30 cellular contexts compared by ENCODE assay signal in genomic region chr14:41404121-41404520, GRCh38.
"Had no signal": no experiment of that assay in that cellular context is flagged by ENCODE, and none has a peak within 500 bp of the region (broad histone marks: within the 10 kb centered on the region; RNA-seq: fewer than 3 reads in every experiment).

No MANE protein-coding gene starts in this region.

- H3K9me3 ChIP-seq: body of pancreas, heart right ventricle, left ventricle myocardium inferior, suprapubic skin, tibial nerve had no signal

- H3K9ac ChIP-seq: neural progenitor cell had no signal

- H3K9me3 Mint-ChIP-seq: activated CD4-positive, alpha-beta memory T cell treated with anti-CD3 and anti-CD28 coated beads, Interleukin-2, amount 10 ng/mL, durations not matched to agents 7 days and 5 days; activated CD4-positive, alpha-beta T cell treated with anti-CD3 and anti-CD28 coated beads, Interleukin-2, amount 10 ng/mL, durations not matched to agents 7 days and 5 days; neural progenitor cell had no signal

- DNase-seq: activated CD4-positive, alpha-beta memory T cell treated with anti-CD3 and anti-CD28 coated beads, Interleukin-2, amount 10 ng/mL, durations not matched to agents 7 days and 5 days; activated CD4-positive, alpha-beta T cell treated with anti-CD3 and anti-CD28 coated beads for 1 hour; activated CD4-positive, alpha-beta T cell treated with anti-CD3 and anti-CD28 coated beads, Interleukin-2, amount 10 ng/mL, durations not matched to agents 7 days and 5 days; activated CD8-positive, alpha-beta memory T cell treated with anti-CD3 and anti-CD28 coated beads, Interleukin-2, amount 50 U/mL, for 48 hours; activated gamma-delta T cell treated with Interleukin-2 at 50 U/mL for 16 hours; activated naive CD4-positive, alpha-beta T cell treated with anti-CD3 and anti-CD28 coated beads, Interleukin-2, amount 50 U/mL, for 16 hours; activated T-cell treated with anti-CD3 and anti-CD28 coated beads, Interleukin-2, amount 50 U/mL, for 24 hours; amygdala; body of pancreas; cerebellar nuclear complex; cortex of kidney; effector memory CD8-positive, alpha-beta T cell; erythroblast; foreskin melanocyte; heart right ventricle; islet precursor cell; left ventricle myocardium inferior; naive thymus-derived CD4-positive, alpha-beta T cell; posterior cingulate gyrus; right cardiac atrium; stimulated activated CD4-positive, alpha-beta T cell treated with anti-CD3 and anti-CD28 coated beads, Interleukin-15, amount 100 ng/mL, for 24 hours; stimulated activated CD4-positive, alpha-beta T cell treated with anti-CD3 and anti-CD28 coated beads, Interleukin-2, amount 100 ng/mL, for 24 hours; stimulated activated naive CD4-positive, alpha-beta T cell; T-helper 17 cell; T1000 had no signal

- H3K27me3 Mint-ChIP-seq: activated CD4-positive, alpha-beta memory T cell treated with anti-CD3 and anti-CD28 coated beads, Interleukin-2, amount 10 ng/mL, durations not matched to agents 7 days and 5 days; activated CD4-positive, alpha-beta T cell treated with anti-CD3 and anti-CD28 coated beads, Interleukin-2, amount 10 ng/mL, durations not matched to agents 7 days and 5 days; activated T-cell treated with anti-CD3 and anti-CD28 coated beads, Interleukin-2, amount 50 U/mL, for 24 hours; effector memory CD8-positive, alpha-beta T cell; naive thymus-derived CD4-positive, alpha-beta T cell; T-helper 17 cell had no signal

- H3K27ac Mint-ChIP-seq: activated CD4-positive, alpha-beta memory T cell treated with anti-CD3 and anti-CD28 coated beads, Interleukin-2, amount 10 ng/mL, durations not matched to agents 7 days and 5 days; activated CD4-positive, alpha-beta T cell treated with anti-CD3 and anti-CD28 coated beads, Interleukin-2, amount 10 ng/mL, durations not matched to agents 7 days and 5 days; activated T-cell treated with anti-CD3 and anti-CD28 coated beads, Interleukin-2, amount 50 U/mL, for 24 hours; effector memory CD8-positive, alpha-beta T cell; naive thymus-derived CD4-positive, alpha-beta T cell; neural progenitor cell; T-helper 17 cell had no signal

- H3K4me1 ChIP-seq: body of pancreas, heart right ventricle, left ventricle myocardium inferior, suprapubic skin, tibial nerve had no signal

- H3K36me3 Mint-ChIP-seq: naive thymus-derived CD4-positive, alpha-beta T cell; neural progenitor cell had no signal

- H3K4me1 Mint-ChIP-seq: activated CD4-positive, alpha-beta memory T cell treated with anti-CD3 and anti-CD28 coated beads, Interleukin-2, amount 10 ng/mL, durations not matched to agents 7 days and 5 days; activated CD4-positive, alpha-beta T cell treated with anti-CD3 and anti-CD28 coated beads, Interleukin-2, amount 10 ng/mL, durations not matched to agents 7 days and 5 days; naive thymus-derived CD4-positive, alpha-beta T cell; neural progenitor cell; T-helper 17 cell had no signal

- H3K4me3 Mint-ChIP-seq: activated CD4-positive, alpha-beta memory T cell treated with anti-CD3 and anti-CD28 coated beads, Interleukin-2, amount 10 ng/mL, durations not matched to agents 7 days and 5 days; activated CD4-positive, alpha-beta T cell treated with anti-CD3 and anti-CD28 coated beads, Interleukin-2, amount 10 ng/mL, durations not matched to agents 7 days and 5 days; activated T-cell treated with anti-CD3 and anti-CD28 coated beads, Interleukin-2, amount 50 U/mL, for 24 hours; effector memory CD8-positive, alpha-beta T cell; naive thymus-derived CD4-positive, alpha-beta T cell; neural progenitor cell; T-helper 17 cell had no signal

- H3K27ac ChIP-seq: body of pancreas, cardiac muscle cell, heart right ventricle, left ventricle myocardium inferior, neural progenitor cell, suprapubic skin, tibial nerve had no signal

- ATAC-seq: body of pancreas; effector memory CD8-positive, alpha-beta T cell; heart right ventricle; naive thymus-derived CD4-positive, alpha-beta T cell; right cardiac atrium; T-helper 17 cell had no signal

- H3K4me3 ChIP-seq: body of pancreas, cardiac muscle cell, heart right ventricle, left ventricle myocardium inferior, lung, neural progenitor cell, suprapubic skin, tibial nerve had no signal

- H3K36me3 ChIP-seq: cardiac muscle cell, heart right ventricle, left ventricle myocardium inferior, neural progenitor cell, suprapubic skin, tibial nerve had no signal

- H3K27me3 ChIP-seq: body of pancreas, cardiac muscle cell, heart right ventricle, neural progenitor cell, suprapubic skin, tibial nerve had no signal
